In the genomic region with DNA sequence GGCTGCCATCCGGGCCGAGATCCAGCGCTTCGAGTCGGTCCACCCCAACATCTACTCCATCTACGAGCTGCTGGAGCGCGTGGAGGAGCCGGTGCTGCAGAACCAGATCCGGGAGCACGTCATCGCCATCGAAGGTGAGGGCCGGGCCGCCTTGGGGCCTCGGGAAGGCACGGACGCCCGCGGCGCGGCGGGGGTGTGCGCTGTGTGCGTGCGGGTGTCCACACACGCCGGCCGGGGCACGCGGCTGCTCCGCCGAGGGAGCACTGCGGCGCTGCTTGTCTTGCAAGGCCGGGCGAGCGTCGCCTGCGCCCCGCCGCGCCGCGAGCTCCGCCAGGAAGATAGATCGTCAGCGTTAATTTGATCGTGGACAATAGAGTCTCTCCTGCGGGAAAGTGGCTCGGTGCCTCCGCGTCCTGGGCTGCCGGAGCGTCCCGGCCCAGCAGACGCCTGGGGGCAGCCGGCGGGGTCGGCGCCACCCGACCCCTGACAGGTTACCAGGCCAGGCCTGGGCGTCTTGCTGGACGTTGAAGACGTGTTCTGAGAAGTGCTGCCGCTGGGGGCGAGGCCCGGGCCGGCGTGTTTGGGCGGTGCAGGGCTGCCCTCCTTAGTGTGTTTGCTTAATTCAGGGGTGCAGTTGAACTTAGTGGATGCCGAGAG, we compare ENCODE assay signal across 8 cellular contexts. TPM values are rescaled to one million over a fixed set of nuclear protein-coding genes. Genes with fewer than 3 reads are reported as not detected.
DNase-seq lines count a peak whose midpoint lies in the region; ATAC-seq and TF ChIP-seq lines count a peak whose summit lies in the region.

No MANE protein-coding gene starts in this region.

- H3K4me2 ChIP-seq in osteoblast (ENCODE audit: insufficient read depth, low read length) = peak overlapping the region; percentile 90

- H3K36me3 ChIP-seq in ACC112 (ENCODE audit: insufficient read depth, low read length) (no peaks in the 10 kb centered on the region), H7 (replicated peaks; ENCODE audit: control insufficient read depth, insufficient read depth, low read length) (no peaks in the 10 kb centered on the region), osteoblast (ENCODE audit: insufficient read depth, low read length) (no peaks in the 10 kb centered on the region)

- H3K27ac Mint-ChIP-seq in glutamatergic neuron (ENCODE audit: unreplicated experiment) = peak overlapping the region; percentile 90

- H3K9me3 Mint-ChIP-seq in activated T-cell treated with anti-CD3 and anti-CD28 coated beads, Interleukin-2, amount 50 U/mL, for 4 hours = no peaks in the 10 kb centered on the region
- peaks cover 21% of the 10 kb centered on the region for H3K9me3 Mint-ChIP-seq in glutamatergic neuron (ENCODE audit: unreplicated experiment)

- H3K4me3 Mint-ChIP-seq in activated T-cell treated with anti-CD3 and anti-CD28 coated beads, Interleukin-2, amount 50 U/mL, for 4 hours = peak overlapping the region; percentile 42
- H3K4me3 Mint-ChIP-seq in glutamatergic neuron (ENCODE audit: unreplicated experiment) = peak overlapping the region; percentile 89

- H2AFZ ChIP-seq in ACC112 (ENCODE audit: low read length, unreplicated experiment) (peak overlapping the region; percentile 32), osteoblast (ENCODE audit: low read length) (peak overlapping the region; percentile 70)

- peak overlapping the region; percentile 99 for H3K4me3 ChIP-seq in ACC112 (ENCODE audit: low read depth, low read length)
- H3K4me3 ChIP-seq in H7 (ENCODE audit: insufficient read depth, low read depth, low read length) = peak overlapping the region; percentile 50
- H3K4me3 ChIP-seq in osteoblast (ENCODE audit: insufficient read depth, low read length) = peak overlapping the region; percentile 76

- H3K79me2 ChIP-seq in ACC112 (ENCODE audit: control insufficient read depth, insufficient read depth, low read length, unreplicated experiment) (peaks cover 52% of the 10 kb centered on the region), osteoblast (ENCODE audit: insufficient read depth, low read length) (peaks cover 52% of the 10 kb centered on the region)

- H3K27me3 Mint-ChIP-seq in activated T-cell treated with anti-CD3 and anti-CD28 coated beads, Interleukin-2, amount 50 U/mL, for 4 hours (ENCODE audit: low read depth) = peaks cover 58% of the 10 kb centered on the region
- peaks cover 18% of the 10 kb centered on the region for H3K27me3 Mint-ChIP-seq in glutamatergic neuron (ENCODE audit: unreplicated experiment)

- H3K4me1 ChIP-seq in ACC112 (ENCODE audit: control insufficient read depth, insufficient read depth, low read length, unreplicated experiment) (peaks cover 14% of the 10 kb centered on the region), osteoblast (ENCODE audit: insufficient read depth, low read length) (peaks cover 19% of the 10 kb centered on the region)

- peaks cover 46% of the 10 kb centered on the region for H4K20me1 ChIP-seq in osteoblast (ENCODE audit: insufficient read depth, low read length)

- peak in 1 of 2 donors; percentile 22 for ATAC-seq in activated T-cell treated with anti-CD3 and anti-CD28 coated beads, Interleukin-2, amount 50 U/mL, for 4 hours
- ATAC-seq in HG03442 (IDR thresholded peaks at IDR 0.05; ENCODE audit: unreplicated experiment) (no peak), HG03039 (IDR thresholded peaks at IDR 0.05; ENCODE audit: unreplicated experiment) (no peak)

- H3K4me1 Mint-ChIP-seq in activated T-cell treated with anti-CD3 and anti-CD28 coated beads, Interleukin-2, amount 50 U/mL, for 4 hours (ENCODE audit: low read depth) = peaks cover 8% of the 10 kb centered on the region
- peaks cover 33% of the 10 kb centered on the region for H3K4me1 Mint-ChIP-seq in glutamatergic neuron (ENCODE audit: low read depth, unreplicated experiment)

- TF ChIP-seq CTCF in glutamatergic neuron (IDR thresholded peaks at IDR 0.05; ENCODE audit: partially characterized antibody, unreplicated experiment) (no peak), osteoblast (IDR thresholded peaks at IDR 0.05; ENCODE audit: extremely low read depth, low read depth, low read length) (no peak)

- H3K9me3 ChIP-seq in osteoblast (ENCODE audit: low read depth, low read length) = no peaks in the 10 kb centered on the region

- H3K36me3 Mint-ChIP-seq in activated T-cell treated with anti-CD3 and anti-CD28 coated beads, Interleukin-2, amount 50 U/mL, for 4 hours (ENCODE audit: insufficient read depth) = no peaks in the 10 kb centered on the region
- no peaks in the 10 kb centered on the region for H3K36me3 Mint-ChIP-seq in glutamatergic neuron (ENCODE audit: unreplicated experiment)

- peak; percentile 79 for DNase-seq in H7
- DNase-seq in activated T-cell treated with anti-CD3 and anti-CD28 coated beads, Interleukin-2, amount 50 U/mL, for 4 hours = no peak
- DNase-seq in glutamatergic neuron = peak; percentile 63
- DNase-seq in osteoblast (ENCODE audit: insufficient read length, low spot score, missing footprints) = peak; percentile 92
- DNase-seq in stimulated activated CD4-positive, alpha-beta T cell treated with anti-CD3 and anti-CD28 coated beads, Interleukin-4, amount 100 ng/mL, for 24 hours = no peak

- no peaks in the 10 kb centered on the region for H3K27me3 ChIP-seq in ACC112 (ENCODE audit: insufficient read depth, low read length)
- H3K27me3 ChIP-seq in H7 (ENCODE audit: control insufficient read depth, insufficient read depth, low read length) = peaks cover 13% of the 10 kb centered on the region
- no peaks in the 10 kb centered on the region for H3K27me3 ChIP-seq in osteoblast (ENCODE audit: insufficient read depth, low read length)

- no peak overlapping the region for H3K27ac ChIP-seq in ACC112 (ENCODE audit: low read depth, low read length)
- H3K27ac ChIP-seq in osteoblast (ENCODE audit: low read depth, low read length) = peak overlapping the region; percentile 53

RNA-seq across cellular contexts. Expression of a gene that starts 1.0 kb away (rescaled TPM):
- 12.6 and 17.1 TPM in 2 replicates for total RNA-seq in H7 (2014; rRNA removed; shearing (Covaris generic))
- 1 to 10 TPM; 1.9 to 2.6 (median 2.1) TPM for total RNA-seq in activated T-cell treated with anti-CD3 and anti-CD28 coated beads, Interleukin-2, amount 50 U/mL, for 4 hours
- total RNA-seq in glutamatergic neuron (ENCODE audit: unreplicated experiment) (153 TPM), osteoblast (18.5 and 19.7 TPM in 2 replicates)

Comparison
In these comparisons a context has a peak if more than half of its experiments do, and no peak if none do; other contexts are left out.
1. DNase-seq: peak in H7 (single experiment), glutamatergic neuron (single experiment) and osteoblast (single experiment); none in activated T-cell treated with anti-CD3 and anti-CD28 coated beads, Interleukin-2, amount 50 U/mL, for 4 hours (single experiment) and stimulated activated CD4-positive, alpha-beta T cell treated with anti-CD3 and anti-CD28 coated beads, Interleukin-4, amount 100 ng/mL, for 24 hours (single experiment).
2. Peak in every context shown above with its lines, with median percentiles within 50 percentile points of each other: H3K4me3 ChIP-seq.